Comparison of ENCODE assay signal across 1 cellular context in genomic region chr19:11564082-11564807, GRCh38. TPM values are rescaled to one million over a fixed set of nuclear protein-coding genes. Genes with fewer than 3 reads are reported as not detected.
"Had no signal": no experiment of that assay in that cellular context is flagged by ENCODE, and none has a peak within 500 bp of the region (broad histone marks: within the 10 kb centered on the region; RNA-seq: fewer than 3 reads in every experiment).

No MANE protein-coding gene starts in this region.

RNA-seq across cellular contexts. Expression of gene ACP5, which starts 13.2 kb away (rescaled TPM):
- total RNA-seq: NCI-H460 had no signal

RNA-seq across cellular contexts. Expression of gene CNN1, which starts 25.6 kb away (rescaled TPM):
- total RNA-seq: NCI-H460 had no signal
